ENCODE assay signal across 8 cellular contexts in the genomic region with DNA sequence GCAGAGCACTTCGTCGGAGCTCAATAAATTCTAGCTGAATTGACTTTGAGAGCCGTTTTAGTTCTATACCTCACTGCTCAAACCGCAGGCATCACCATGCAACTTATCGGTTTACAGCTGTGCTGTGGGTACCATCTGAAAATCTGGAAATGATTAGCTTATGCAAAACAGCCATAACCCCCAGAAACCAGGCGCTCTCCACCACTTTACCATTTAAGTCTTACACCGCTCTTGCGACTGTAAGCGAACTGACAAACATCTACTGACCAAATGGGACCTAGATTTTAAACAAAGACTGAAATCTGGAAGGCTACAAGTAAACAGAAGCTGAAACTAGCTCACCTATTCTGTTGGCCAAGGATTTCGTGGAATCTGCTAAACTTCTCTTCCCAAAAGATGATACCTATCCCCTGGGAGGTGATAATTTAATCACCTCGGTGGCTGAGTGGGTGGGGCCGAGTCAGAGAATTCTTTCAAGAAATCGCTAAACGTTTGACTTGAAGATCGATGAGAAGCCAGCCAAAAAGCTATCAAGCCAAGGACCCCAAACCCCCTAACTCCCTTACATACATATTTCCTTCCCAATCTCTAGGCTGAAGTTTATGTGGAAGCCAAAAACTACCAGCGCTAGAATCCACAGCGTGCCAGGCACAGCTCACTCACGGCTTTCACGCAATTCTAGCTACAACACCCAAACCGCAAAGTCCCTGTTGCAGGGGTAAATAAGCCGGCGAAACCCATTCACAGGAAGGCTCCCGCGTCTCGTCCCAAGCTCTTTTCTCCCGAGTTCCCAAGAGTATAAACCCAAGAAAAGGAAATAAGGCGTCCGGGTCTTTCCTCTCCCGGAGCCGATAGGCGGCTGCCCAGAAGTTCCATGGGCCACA. TPM values are rescaled to one million over a fixed set of nuclear protein-coding genes. Genes with fewer than 3 reads are reported as not detected.
A peak's percentile ranks its signal among the peaks of the same experiment; 100 is the strongest.
DNase-seq lines count a peak whose midpoint lies in the region; ATAC-seq and TF ChIP-seq lines count a peak whose summit lies in the region.

No MANE protein-coding gene starts in this region.

- H3K27ac ChIP-seq in heart left ventricle = peak overlapping the region; percentile 89 to 97 (median 94)
- peak overlapping the region; percentile 97 for H3K27ac ChIP-seq in effector memory CD4-positive, alpha-beta T cell (ENCODE audit: insufficient read depth, low read length, poor library complexity, severe bottlenecking)

- H3K4me1 ChIP-seq in heart left ventricle = peaks cover 0 to 23% (median 16%) of the 10 kb centered on the region in 12 donors
- peaks cover 6% of the 10 kb centered on the region for H3K4me1 ChIP-seq in effector memory CD4-positive, alpha-beta T cell (ENCODE audit: control insufficient read depth, insufficient read depth, low read length, poor library complexity, severe bottlenecking)

- H3K27me3 ChIP-seq in heart left ventricle = no peaks in the 10 kb centered on the region
- H3K27me3 ChIP-seq in effector memory CD4-positive, alpha-beta T cell (replicated peaks; ENCODE audit: control insufficient read depth, insufficient read depth, low read length, poor library complexity, severe bottlenecking) = no peaks in the 10 kb centered on the region

- TF ChIP-seq POLR2A in heart left ventricle (IDR thresholded peaks at IDR 0.05) = no peak

- H3K36me3 Mint-ChIP-seq in nephron (ENCODE audit: low read depth) = peaks cover 4% of the 10 kb centered on the region

- no peaks in the 10 kb centered on the region for H3K9me3 ChIP-seq in heart left ventricle
- H3K9me3 ChIP-seq in effector memory CD4-positive, alpha-beta T cell (ENCODE audit: control insufficient read depth, low read length) = no peaks in the 10 kb centered on the region

- H3K27ac Mint-ChIP-seq in nephron = peak overlapping the region; percentile 98 to 99 (median 99)

- DNase-seq in heart left ventricle (no peak), Right ventricle myocardium superior (no peak), RKO (ENCODE audit: low spot score) (peak; percentile 18), NCI-H187 (lab: John Stamatoyannopoulos, UW) (no peak), NOMO-1 treated with dmso at 0.1 percent for 144 hours (lab: John Stamatoyannopoulos, UW; ENCODE audit: unreplicated experiment) (no peak)
- DNase-seq in effector memory CD4-positive, alpha-beta T cell = no peak

- ATAC-seq in heart left ventricle (no peak), Right ventricle myocardium superior (ENCODE audit: poor library complexity) (no peak), HG02840 (IDR thresholded peaks at IDR 0.05; ENCODE audit: low FRiP score, unreplicated experiment) (peak; percentile 47)

- H3K9me3 Mint-ChIP-seq in nephron = no peaks in the 10 kb centered on the region

- no peak for TF ChIP-seq CTCF in heart left ventricle (IDR thresholded peaks at IDR 0.05)
- no peak for TF ChIP-seq CTCF in nephron (IDR thresholded peaks at IDR 0.05; ENCODE audit: unreplicated experiment in 3 of 3)

- peaks cover 17% of the 10 kb centered on the region for H3K4me1 Mint-ChIP-seq in nephron

- intact Hi-C loops in heart left ventricle (cut with DNase I) (loop anchor here (1.0 to 10.0 kb wide), 16 partner anchors 41 to 319 kb away; a partner anchor contains a TSS), Right ventricle myocardium superior (cut with DNase I) (no loop called here)

- H3K36me3 ChIP-seq in heart left ventricle = peaks cover 0 to 6% (median 0%) of the 10 kb centered on the region in 9 donors
- H3K36me3 ChIP-seq in effector memory CD4-positive, alpha-beta T cell (ENCODE audit: control insufficient read depth, insufficient read depth, low read length) = no peaks in the 10 kb centered on the region

- WGBS in heart left ventricle, 4 donors = 7 to 16% (median 10%) methylated on average over 22 to 31 of the region's 31 CpGs

- peak overlapping the region; percentile 72 to 99 (median 93) for H3K4me3 ChIP-seq in heart left ventricle
- H3K4me3 ChIP-seq in effector memory CD4-positive, alpha-beta T cell (ENCODE audit: insufficient read depth, low read depth, low read length, poor library complexity, severe bottlenecking) = peak overlapping the region; percentile 94

- H3K27me3 Mint-ChIP-seq in nephron (ENCODE audit: low read depth) = peaks cover 8% of the 10 kb centered on the region

- peak overlapping the region; percentile 90 to 91 (median 90) for H3K4me3 Mint-ChIP-seq in nephron

RNA-seq across cellular contexts. Expression of a gene that starts 0.6 kb away (rescaled TPM):
- 10 to 100 TPM in 6 of 9 donors, 1 to 10 TPM in 3; 8.2 to 13.3 (median 11.4) TPM for total RNA-seq in heart left ventricle
- polyA plus RNA-seq in heart left ventricle = 1 to 10 TPM; 1.7 to 9.1 TPM
- 8.2 TPM for total RNA-seq in Right ventricle myocardium superior

RNA-seq across cellular contexts. Expression of a gene that starts 33.9 kb away (rescaled TPM):
- total RNA-seq in heart left ventricle (10 to 100 TPM in 1 of 9 donors, 1 to 10 TPM in 8; 3.1 to 10.6 (median 7.8) TPM), Right ventricle myocardium superior (13.3 TPM)
- 10 to 100 TPM in 1 of 2 donors, under 1 TPM in 1; 0.93 to 11.1 TPM for polyA plus RNA-seq in heart left ventricle

RNA-seq across cellular contexts. Expression of a gene that starts 45.0 kb away (rescaled TPM):
- total RNA-seq in heart left ventricle (10 to 100 TPM; 16.9 to 37.8 (median 23.1) TPM), Right ventricle myocardium superior (19.3 TPM)
- polyA plus RNA-seq in heart left ventricle = 10 to 100 TPM in 1 of 2 donors, 1 to 10 TPM in 1; 4.3 to 15.4 TPM
